In the genomic region with DNA sequence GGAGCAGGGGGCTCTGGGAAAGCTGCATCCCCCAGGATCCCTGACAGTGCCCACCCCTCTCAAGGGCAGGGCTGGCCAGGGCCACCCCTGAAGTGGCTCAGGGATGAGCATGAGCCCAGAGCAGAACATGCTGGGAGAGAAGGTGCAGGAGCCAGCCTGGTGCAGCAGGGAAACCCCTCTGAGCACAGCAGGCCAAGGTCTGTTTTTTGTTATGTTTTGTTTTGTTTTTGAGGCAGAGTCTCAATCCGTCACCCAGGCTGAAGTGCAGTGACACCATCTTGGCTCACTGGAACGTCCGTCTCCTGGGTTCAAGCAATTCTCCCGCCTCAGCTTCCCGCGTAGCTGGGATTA, we compare ENCODE assay signal across 7 cellular contexts. TPM values are rescaled to one million over a fixed set of nuclear protein-coding genes. Genes with fewer than 3 reads are reported as not detected.
DNase-seq lines count a peak whose midpoint lies in the region; ATAC-seq and TF ChIP-seq lines count a peak whose summit lies in the region.

No MANE protein-coding gene starts in this region.

- peaks cover 4 to 31% of the 10 kb centered on the region in 2 experiments; a peak in 2 of 3 replicates for H3K36me3 ChIP-seq in HEK293 (ENCODE audit: control insufficient read depth in 2 of 2, insufficient read depth in 1 of 2, low read length in 2 of 2)

- peak overlapping the region; percentile 87; the same call in 1 of the 2 replicates for H3K27ac ChIP-seq in HEK293 (ENCODE audit: extremely low read depth, low read depth, low read length)

- peaks cover 17% of the 10 kb centered on the region for H3K4me1 ChIP-seq in HEK293 (ENCODE audit: control insufficient read depth, insufficient read depth, low read length)

- H3K9me3 Mint-ChIP-seq in glutamatergic neuron (ENCODE audit: unreplicated experiment), result peaks cover 23% of the 10 kb centered on the region
- H3K9me3 Mint-ChIP-seq in stimulated activated naive B cell treated with anti-CD40 and anti-IgM and Interleukin-4, amounts not matched to agents 10 μg/mL and 1 μg/mL and 100 μg/mL, for 72 hours, result no peaks in the 10 kb centered on the region

- no peak overlapping the region for H3K4me3 ChIP-seq in HEK293 (ENCODE audit: low read depth, low read length)

- H3K27ac Mint-ChIP-seq in T-helper 17 cell (peak overlapping the region; percentile 79), glutamatergic neuron (ENCODE audit: unreplicated experiment) (peak overlapping the region; percentile 43)
- peak overlapping the region; percentile 67 for H3K27ac Mint-ChIP-seq in stimulated activated naive B cell treated with anti-CD40 and anti-IgM and Interleukin-4, amounts not matched to agents 10 μg/mL and 1 μg/mL and 100 μg/mL, for 72 hours

- no peaks in the 10 kb centered on the region for H3K9me3 ChIP-seq in HEK293 (ENCODE audit: control insufficient read depth, insufficient read depth, low read depth, low read length)
- H3K9me3 ChIP-seq in T-helper 17 cell (ENCODE audit: control insufficient read depth, low read length, poor library complexity, severe bottlenecking), result no peaks in the 10 kb centered on the region

- peak overlapping the region; percentile 77 for H3K4me3 Mint-ChIP-seq in T-helper 17 cell
- peak overlapping the region; percentile 73 for H3K4me3 Mint-ChIP-seq in glutamatergic neuron (ENCODE audit: unreplicated experiment)
- peak overlapping the region; percentile 83 to 88 for H3K4me3 Mint-ChIP-seq in stimulated activated naive B cell treated with anti-CD40 and anti-IgM and Interleukin-4, amounts not matched to agents 10 μg/mL and 1 μg/mL and 100 μg/mL, for 72 hours

- no peak for TF ChIP-seq CTCF in HEK293 (tag by site-specific recombination; IDR thresholded peaks at IDR 0.05)
- no peak for TF ChIP-seq CTCF in glutamatergic neuron (IDR thresholded peaks at IDR 0.05; ENCODE audit: partially characterized antibody, unreplicated experiment)

- POLR2A ChIA-PET in HEK293 (lab: Yijun Ruan, JAX) (interaction anchor here (0.9 to 1.2 kb wide), 4 partner anchors 21 to 50 kb away, joined by 3 read pairs; partner anchors contain the start of genes LMF2, NCAPH2 and SCO2), HEK293T (lab: Yijun Ruan, JAX) (interaction anchor here (1.0 to 1.3 kb wide), 3 partner anchors 9 to 50 kb away, joined by 4 to 5 read pairs (median 5); partner anchors contain the start of gene SCO2)

- ATAC-seq in T-helper 17 cell, result no peak
- no peak for ATAC-seq in stimulated activated naive B cell treated with anti-CD40 and anti-IgM and Interleukin-4, amounts not matched to agents 10 μg/mL and 1 μg/mL and 100 μg/mL, for 72 hours (replicated peaks)
- no peak for ATAC-seq in GM19351 (IDR thresholded peaks at IDR 0.05; ENCODE audit: unreplicated experiment)
- ATAC-seq in GM21360 (IDR thresholded peaks at IDR 0.05; ENCODE audit: unreplicated experiment), result no peak

- DNase-seq in T-helper 17 cell (no peak), glutamatergic neuron (peak; percentile 16), HEK293T (ENCODE audit: extremely low spot score) (no peak)
- no peak for DNase-seq in stimulated activated naive B cell treated with anti-CD40 and anti-IgM and Interleukin-4, amounts not matched to agents 10 μg/mL and 1 μg/mL and 100 μg/mL, for 72 hours

- CTCF ChIA-PET in HEK293 (lab: Yijun Ruan, JAX) (no interaction called here), HEK293T (lab: Yijun Ruan, JAX) (no interaction called here)

- H3K27me3 Mint-ChIP-seq in T-helper 17 cell, result peaks cover 5% of the 10 kb centered on the region
- H3K27me3 Mint-ChIP-seq in glutamatergic neuron (ENCODE audit: unreplicated experiment), result peaks cover 19% of the 10 kb centered on the region
- peaks cover 9 to 12% of the 10 kb centered on the region in 2 donors for H3K27me3 Mint-ChIP-seq in stimulated activated naive B cell treated with anti-CD40 and anti-IgM and Interleukin-4, amounts not matched to agents 10 μg/mL and 1 μg/mL and 100 μg/mL, for 72 hours

- H3K36me3 Mint-ChIP-seq in T-helper 17 cell (ENCODE audit: low read depth) (peaks cover 3% of the 10 kb centered on the region), glutamatergic neuron (ENCODE audit: unreplicated experiment) (no peaks in the 10 kb centered on the region)
- peaks cover 1 to 7% of the 10 kb centered on the region in 2 donors for H3K36me3 Mint-ChIP-seq in stimulated activated naive B cell treated with anti-CD40 and anti-IgM and Interleukin-4, amounts not matched to agents 10 μg/mL and 1 μg/mL and 100 μg/mL, for 72 hours

- H3K4me1 Mint-ChIP-seq in T-helper 17 cell, result peaks cover 38% of the 10 kb centered on the region
- H3K4me1 Mint-ChIP-seq in glutamatergic neuron (ENCODE audit: low read depth, unreplicated experiment), result peaks cover 30% of the 10 kb centered on the region
- H3K4me1 Mint-ChIP-seq in stimulated activated naive B cell treated with anti-CD40 and anti-IgM and Interleukin-4, amounts not matched to agents 10 μg/mL and 1 μg/mL and 100 μg/mL, for 72 hours, result peaks cover 45 to 52% of the 10 kb centered on the region in 2 donors

TF ChIP-seq in HEK293, 187 proteins besides CTCF, POLR2A, EP300 and RAD21:
- no peak for TF ChIP-seq ZNF645 (tag by site-specific recombination; IDR thresholded peaks at IDR 0.05)
- TF ChIP-seq ZNF623 (tag by site-specific recombination; IDR thresholded peaks at IDR 0.05), result no peak
- TF ChIP-seq ZNF585B (tag by site-specific recombination; IDR thresholded peaks at IDR 0.05), result no peak
- TF ChIP-seq ZIC2 (tag by site-specific recombination; IDR thresholded peaks at IDR 0.05), result peak; percentile 88
- TF ChIP-seq ZNF2 (tag by site-specific recombination; IDR thresholded peaks at IDR 0.05), result no peak
- TF ChIP-seq, protein P1, sequence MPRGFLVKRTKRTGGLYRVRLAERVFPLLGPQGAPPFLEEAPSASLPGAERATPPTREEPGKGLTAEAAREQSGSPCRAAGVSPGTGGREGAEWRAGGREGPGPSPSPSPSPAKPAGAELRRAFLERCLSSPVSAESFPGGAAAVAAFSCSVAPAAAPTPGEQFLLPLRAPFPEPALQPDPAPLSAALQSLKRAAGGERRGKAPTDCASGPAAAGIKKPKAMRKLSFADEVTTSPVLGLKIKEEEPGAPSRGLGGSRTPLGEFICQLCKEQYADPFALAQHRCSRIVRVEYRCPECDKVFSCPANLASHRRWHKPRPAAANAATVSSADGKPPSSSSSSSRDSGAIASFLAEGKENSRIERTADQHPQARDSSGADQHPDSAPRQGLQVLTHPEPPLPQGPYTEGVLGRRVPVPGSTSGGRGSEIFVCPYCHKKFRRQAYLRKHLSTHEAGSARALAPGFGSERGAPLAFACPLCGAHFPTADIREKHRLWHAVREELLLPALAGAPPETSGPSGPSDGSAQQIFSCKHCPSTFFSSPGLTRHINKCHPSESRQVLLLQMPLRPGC (tag by site-specific recombination; IDR thresholded peaks at IDR 0.05), result no peak
- peak; percentile 49; the same call in 1 of the 2 replicates for TF ChIP-seq ZBTB17 (tag by site-specific recombination; IDR thresholded peaks at IDR 0.05)

TF ChIP-seq in HEK293T, 16 proteins besides CTCF, POLR2A, EP300 and RAD21:
- TF ChIP-seq HDGF (IDR thresholded peaks at IDR 0.05; ENCODE audit: borderline replicate concordance) (no peak), ZNF384 (IDR thresholded peaks at IDR 0.05) (no peak), SP1 (IDR thresholded peaks at IDR 0.05) (no peak), FOXK2 (IDR thresholded peaks at IDR 0.05) (no peak), LEF1 (IDR thresholded peaks at IDR 0.05; ENCODE audit: borderline replicate concordance) (no peak), FOXA1 (IDR thresholded peaks at IDR 0.05) (no peak), CTBP1 (IDR thresholded peaks at IDR 0.05; ENCODE audit: borderline replicate concordance) (no peak), SUZ12 (IDR thresholded peaks at IDR 0.05) (no peak), L3MBTL2 (conservative IDR thresholded peaks at IDR 0.05) (no peak), PKNOX1 (IDR thresholded peaks at IDR 0.05) (no peak), BHLHE40 (IDR thresholded peaks at IDR 0.05; ENCODE audit: borderline replicate concordance) (no peak), TARDBP (IDR thresholded peaks at IDR 0.05) (no peak), ARNT (IDR thresholded peaks at IDR 0.05) (no peak), FOXM1 (IDR thresholded peaks at IDR 0.05; ENCODE audit: borderline replicate concordance) (no peak)
TF ChIP-seq in HEK293T: peak in this region for 0.

RNA-seq across cellular contexts. Expression of gene SBF1, which starts 0.8 kb away (rescaled TPM):
- total RNA-seq in T-helper 17 cell (100 to 1,000 TPM; 202 to 217 TPM), glutamatergic neuron (ENCODE audit: unreplicated experiment) (206 TPM)

RNA-seq across cellular contexts. Expression of gene ADM2, which starts 5.7 kb away (rescaled TPM):
- total RNA-seq in T-helper 17 cell (1 to 10 TPM; 1.7 to 2.4 TPM), glutamatergic neuron (ENCODE audit: unreplicated experiment) (37.6 TPM)

RNA-seq across cellular contexts. Expression of gene MIOX, which starts 11.0 kb away (rescaled TPM):
- not detected for total RNA-seq in T-helper 17 cell
- 4.0 TPM for total RNA-seq in glutamatergic neuron (ENCODE audit: unreplicated experiment)

RNA-seq across cellular contexts. Expression of gene LMF2, which starts 31.9 kb away (rescaled TPM):
- total RNA-seq in T-helper 17 cell (100 to 1,000 TPM; 110 to 130 TPM), glutamatergic neuron (ENCODE audit: unreplicated experiment) (62.2 TPM)

RNA-seq across cellular contexts. Expression of gene NCAPH2, which starts 32.4 kb away (rescaled TPM):
- 100 to 1,000 TPM in 1 of 2 donors, 10 to 100 TPM in 1; 97.0 to 103 TPM for total RNA-seq in T-helper 17 cell
- total RNA-seq in glutamatergic neuron (ENCODE audit: unreplicated experiment), result 52.9 TPM

Comparison
In these comparisons a context has a peak if more than half of its experiments do, and no peak if none do; other contexts are left out.
1. RNA of gene ADM2, which starts 5.7 kb away (total RNA-seq): 37.6 TPM in glutamatergic neuron (single experiment); 1.7 to 2.4 TPM in T-helper 17 cell; every median in the first group is over 10 times any median in the second.
2. Peak in every context shown above with its lines, with median percentiles within 50 percentile points of each other: H3K27ac Mint-ChIP-seq and H3K4me3 Mint-ChIP-seq.